In the genomic region with DNA sequence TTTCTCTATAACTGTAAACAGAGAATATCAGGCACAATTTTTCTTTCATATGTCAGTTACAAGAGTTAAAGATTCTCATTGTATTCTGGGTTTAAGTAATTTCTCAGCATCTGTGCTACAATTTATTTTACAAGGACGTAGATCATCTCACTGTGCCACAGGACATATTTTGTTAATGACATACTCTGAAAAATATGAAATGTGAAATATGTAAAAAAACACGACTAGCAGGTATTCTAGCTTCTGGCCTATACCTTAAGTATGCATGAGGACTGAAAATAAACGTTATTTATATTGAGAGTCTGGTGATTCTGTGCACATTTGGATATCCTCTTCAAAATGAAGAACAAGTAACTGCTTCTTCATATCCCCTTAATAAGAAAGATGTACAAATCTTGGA, we compare ENCODE assay signal across 2 cellular contexts.
TF ChIP-seq lines count a peak whose summit lies in the region.

No MANE protein-coding gene starts in this region.

TF ChIP-seq in IMR-90, 13 proteins besides CTCF, POLR2A, EP300 and RAD21 (continued from another document):
- TF ChIP-seq, protein P1, sequence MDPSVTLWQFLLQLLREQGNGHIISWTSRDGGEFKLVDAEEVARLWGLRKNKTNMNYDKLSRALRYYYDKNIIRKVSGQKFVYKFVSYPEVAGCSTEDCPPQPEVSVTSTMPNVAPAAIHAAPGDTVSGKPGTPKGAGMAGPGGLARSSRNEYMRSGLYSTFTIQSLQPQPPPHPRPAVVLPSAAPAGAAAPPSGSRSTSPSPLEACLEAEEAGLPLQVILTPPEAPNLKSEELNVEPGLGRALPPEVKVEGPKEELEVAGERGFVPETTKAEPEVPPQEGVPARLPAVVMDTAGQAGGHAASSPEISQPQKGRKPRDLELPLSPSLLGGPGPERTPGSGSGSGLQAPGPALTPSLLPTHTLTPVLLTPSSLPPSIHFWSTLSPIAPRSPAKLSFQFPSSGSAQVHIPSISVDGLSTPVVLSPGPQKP (IDR thresholded peaks at IDR 0.05; ENCODE audit: borderline replicate concordance, low read depth, low read length), result no peak
- TF ChIP-seq CHD1 (IDR thresholded peaks at IDR 0.05; ENCODE audit: low read depth, low read length) (no peak), RCOR1 (IDR thresholded peaks at IDR 0.05; ENCODE audit: insufficient replicate concordance, low read length) (no peak), NFE2L2 (IDR thresholded peaks at IDR 0.05; ENCODE audit: low read depth, low read length) (no peak), BHLHE40 (IDR thresholded peaks at IDR 0.05; ENCODE audit: low read depth, low read length) (no peak), MAFK (IDR thresholded peaks at IDR 0.05; ENCODE audit: low read depth, low read length) (no peak), SMC3 (IDR thresholded peaks at IDR 0.05; ENCODE audit: low read depth, low read length) (no peak), CEBPB (IDR thresholded peaks at IDR 0.05; ENCODE audit: low read depth, low read length) (no peak), USF2 (IDR thresholded peaks at IDR 0.05; ENCODE audit: low read depth, low read length) (no peak), MXI1 (IDR thresholded peaks at IDR 0.05; ENCODE audit: borderline replicate concordance, low read depth, low read length) (no peak), FOS (IDR thresholded peaks at IDR 0.05; ENCODE audit: low read depth, low read length) (no peak)

TF ChIP-seq in SK-N-SH, 30 proteins besides CTCF, POLR2A, EP300 and RAD21 (continued from another document):
- TF ChIP-seq JUND (IDR thresholded peaks at IDR 0.05) (no peak), SIN3A (IDR thresholded peaks at IDR 0.05; ENCODE audit: borderline replicate concordance, low read depth, low read length) (no peak), USF2 (IDR thresholded peaks at IDR 0.05; ENCODE audit: borderline replicate concordance, low read depth, low read length) (no peak), USF1 (IDR thresholded peaks at IDR 0.05; ENCODE audit: borderline replicate concordance, low read depth) (no peak), TAF1 (IDR thresholded peaks at IDR 0.05; ENCODE audit: borderline replicate concordance, low read depth, low read length) (no peak), RFX5 (IDR thresholded peaks at IDR 0.05; ENCODE audit: low read length) (no peak), GATA2 (CRISPR knock-in tag; IDR thresholded peaks at IDR 0.05) (no peak), YY1 (IDR thresholded peaks at IDR 0.05; ENCODE audit: low read depth) (no peak), CHD2 (IDR thresholded peaks at IDR 0.05; ENCODE audit: low read length, partially characterized antibody) (no peak), RCOR1 (IDR thresholded peaks at IDR 0.05; ENCODE audit: low read length) (no peak), GABPA (IDR thresholded peaks at IDR 0.05; ENCODE audit: low read depth) (no peak), MEF2A (IDR thresholded peaks at IDR 0.05; ENCODE audit: borderline replicate concordance, low read depth) (no peak), RXRA (IDR thresholded peaks at IDR 0.05; ENCODE audit: borderline replicate concordance, low read depth) (no peak), MXI1 (IDR thresholded peaks at IDR 0.05; ENCODE audit: low read depth, low read length) (no peak)
- TF ChIP-seq, protein P2, sequence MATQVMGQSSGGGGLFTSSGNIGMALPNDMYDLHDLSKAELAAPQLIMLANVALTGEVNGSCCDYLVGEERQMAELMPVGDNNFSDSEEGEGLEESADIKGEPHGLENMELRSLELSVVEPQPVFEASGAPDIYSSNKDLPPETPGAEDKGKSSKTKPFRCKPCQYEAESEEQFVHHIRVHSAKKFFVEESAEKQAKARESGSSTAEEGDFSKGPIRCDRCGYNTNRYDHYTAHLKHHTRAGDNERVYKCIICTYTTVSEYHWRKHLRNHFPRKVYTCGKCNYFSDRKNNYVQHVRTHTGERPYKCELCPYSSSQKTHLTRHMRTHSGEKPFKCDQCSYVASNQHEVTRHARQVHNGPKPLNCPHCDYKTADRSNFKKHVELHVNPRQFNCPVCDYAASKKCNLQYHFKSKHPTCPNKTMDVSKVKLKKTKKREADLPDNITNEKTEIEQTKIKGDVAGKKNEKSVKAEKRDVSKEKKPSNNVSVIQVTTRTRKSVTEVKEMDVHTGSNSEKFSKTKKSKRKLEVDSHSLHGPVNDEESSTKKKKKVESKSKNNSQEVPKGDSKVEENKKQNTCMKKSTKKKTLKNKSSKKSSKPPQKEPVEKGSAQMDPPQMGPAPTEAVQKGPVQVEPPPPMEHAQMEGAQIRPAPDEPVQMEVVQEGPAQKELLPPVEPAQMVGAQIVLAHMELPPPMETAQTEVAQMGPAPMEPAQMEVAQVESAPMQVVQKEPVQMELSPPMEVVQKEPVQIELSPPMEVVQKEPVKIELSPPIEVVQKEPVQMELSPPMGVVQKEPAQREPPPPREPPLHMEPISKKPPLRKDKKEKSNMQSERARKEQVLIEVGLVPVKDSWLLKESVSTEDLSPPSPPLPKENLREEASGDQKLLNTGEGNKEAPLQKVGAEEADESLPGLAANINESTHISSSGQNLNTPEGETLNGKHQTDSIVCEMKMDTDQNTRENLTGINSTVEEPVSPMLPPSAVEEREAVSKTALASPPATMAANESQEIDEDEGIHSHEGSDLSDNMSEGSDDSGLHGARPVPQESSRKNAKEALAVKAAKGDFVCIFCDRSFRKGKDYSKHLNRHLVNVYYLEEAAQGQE (IDR thresholded peaks at IDR 0.05; ENCODE audit: low read depth, low read length), result no peak
- TF ChIP-seq, protein P3, sequence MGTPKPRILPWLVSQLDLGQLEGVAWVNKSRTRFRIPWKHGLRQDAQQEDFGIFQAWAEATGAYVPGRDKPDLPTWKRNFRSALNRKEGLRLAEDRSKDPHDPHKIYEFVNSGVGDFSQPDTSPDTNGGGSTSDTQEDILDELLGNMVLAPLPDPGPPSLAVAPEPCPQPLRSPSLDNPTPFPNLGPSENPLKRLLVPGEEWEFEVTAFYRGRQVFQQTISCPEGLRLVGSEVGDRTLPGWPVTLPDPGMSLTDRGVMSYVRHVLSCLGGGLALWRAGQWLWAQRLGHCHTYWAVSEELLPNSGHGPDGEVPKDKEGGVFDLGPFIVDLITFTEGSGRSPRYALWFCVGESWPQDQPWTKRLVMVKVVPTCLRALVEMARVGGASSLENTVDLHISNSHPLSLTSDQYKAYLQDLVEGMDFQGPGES (IDR thresholded peaks at IDR 0.05; ENCODE audit: low read depth, low read length), result no peak
- TF ChIP-seq, protein P4, sequence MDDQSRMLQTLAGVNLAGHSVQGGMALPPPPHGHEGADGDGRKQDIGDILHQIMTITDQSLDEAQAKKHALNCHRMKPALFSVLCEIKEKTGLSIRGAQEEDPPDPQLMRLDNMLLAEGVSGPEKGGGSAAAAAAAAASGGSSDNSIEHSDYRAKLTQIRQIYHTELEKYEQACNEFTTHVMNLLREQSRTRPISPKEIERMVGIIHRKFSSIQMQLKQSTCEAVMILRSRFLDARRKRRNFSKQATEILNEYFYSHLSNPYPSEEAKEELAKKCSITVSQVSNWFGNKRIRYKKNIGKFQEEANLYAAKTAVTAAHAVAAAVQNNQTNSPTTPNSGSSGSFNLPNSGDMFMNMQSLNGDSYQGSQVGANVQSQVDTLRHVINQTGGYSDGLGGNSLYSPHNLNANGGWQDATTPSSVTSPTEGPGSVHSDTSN (IDR thresholded peaks at IDR 0.05), result no peak
